In genomic region chr20:8523684-8524083, GRCh38 we compare ENCODE assay signal across 13 cellular contexts.
DNase-seq lines count a peak whose midpoint lies in the region; ATAC-seq and TF ChIP-seq lines count a peak whose summit lies in the region.
"Had no signal": no experiment of that assay in that cellular context is flagged by ENCODE, and none has a peak within 500 bp of the region (broad histone marks: within the 10 kb centered on the region; RNA-seq: fewer than 3 reads in every experiment).

No MANE protein-coding gene starts in this region.

- H3K27ac Mint-ChIP-seq in osteocyte (ENCODE audit: unreplicated experiment) = peak overlapping the region; percentile 94
- H3K27ac Mint-ChIP-seq: activated T-helper 2 cell treated with anti-CD3 and anti-CD28 coated beads, Interferon-gamma antibody, Interleukin-2, Interleukin-4, amounts not matched to agents 10 μg/mL and 5 μg/mL and 100 μg/mL, durations not matched to agents 14 hours and 24 hours and 36 hours had no signal

- no peaks in the 10 kb centered on the region for H3K36me3 ChIP-seq in aorta (ENCODE audit: control insufficient read depth in 1 of 2, insufficient read depth in 2 of 2, low read length in 1 of 2)
- H3K36me3 ChIP-seq: left ventricle myocardium inferior had no signal

- no peaks in the 10 kb centered on the region for H3K36me3 Mint-ChIP-seq in osteocyte (ENCODE audit: unreplicated experiment)

- ATAC-seq in aorta (ENCODE audit: low FRiP score) (no peak), HG02623 (IDR thresholded peaks at IDR 0.05; ENCODE audit: unreplicated experiment) (no peak)

- no peak overlapping the region for H3K27ac ChIP-seq in aorta (ENCODE audit: low read depth in 1 of 2, low read length in 2 of 2)
- H3K27ac ChIP-seq: left ventricle myocardium inferior had no signal

- DNase-seq in NCI-H1417 (lab: John Stamatoyannopoulos, UW) (peak in 2 of 3 experiments; percentile 17 to 62), NCI-H1417 treated with DMSO at 0.1 percent for 48 hours (lab: John Stamatoyannopoulos, UW) (no peak), LNCaP clone FGC (ENCODE audit: low read depth) (no peak), amniotic epithelial cell (ENCODE audit: low read depth) (peak; percentile 29), osteocyte (ENCODE audit: extremely low spot score, unreplicated experiment) (no peak), aorta (no peak)
- DNase-seq in stimulated activated CD4-positive, alpha-beta T cell treated with anti-CD3 and anti-CD28 coated beads, Interleukin-4, amount 100 ng/mL, for 1 hour = no peak
- DNase-seq: DMS79 treated with DMSO at 0.1 percent for 48 hours, left ventricle myocardium inferior, NCI-H2029, trophoblast cell had no signal

- H3K9me3 ChIP-seq in aorta (ENCODE audit: control insufficient read depth, low read length) = no peaks in the 10 kb centered on the region
- H3K9me3 ChIP-seq: left ventricle myocardium inferior had no signal

- peak overlapping the region; percentile 0 for H3K4me3 Mint-ChIP-seq in osteocyte (ENCODE audit: unreplicated experiment)

- H3K4me1 ChIP-seq in aorta (ENCODE audit: control insufficient read depth in 1 of 2, insufficient read depth in 2 of 2, low read length in 2 of 2) = no peaks in the 10 kb centered on the region

- H3K4me1 Mint-ChIP-seq in osteocyte (ENCODE audit: unreplicated experiment) = peaks cover 54% of the 10 kb centered on the region

- TF ChIP-seq CTCF in LNCaP clone FGC (IDR thresholded peaks at IDR 0.05; ENCODE audit: control insufficient read depth, extremely low read depth, insufficient read depth) = peak; percentile 62
- peak; percentile 52 for TF ChIP-seq CTCF in osteocyte (IDR thresholded peaks at IDR 0.05)

- intact Hi-C loops in aorta (cut with DNase I) = no loop called here

- no peak overlapping the region for H3K4me3 ChIP-seq in LNCaP clone FGC (ENCODE audit: low read depth, low read length)
- no peak overlapping the region for H3K4me3 ChIP-seq in aorta (ENCODE audit: low read length in 2 of 2)
- H3K4me3 ChIP-seq: left ventricle myocardium inferior had no signal

- no peaks in the 10 kb centered on the region for H3K9me3 Mint-ChIP-seq in osteocyte (ENCODE audit: unreplicated experiment)
- H3K9me3 Mint-ChIP-seq: activated T-helper 2 cell treated with anti-CD3 and anti-CD28 coated beads, Interferon-gamma antibody, Interleukin-2, Interleukin-4, amounts not matched to agents 10 μg/mL and 5 μg/mL and 100 μg/mL, durations not matched to agents 14 hours and 24 hours and 36 hours had no signal

- H3K27me3 ChIP-seq in aorta (ENCODE audit: control insufficient read depth in 1 of 2, insufficient read depth in 2 of 2, low read length in 1 of 2) = no peaks in the 10 kb centered on the region

- no peaks in the 10 kb centered on the region for H3K27me3 Mint-ChIP-seq in osteocyte (ENCODE audit: unreplicated experiment)

- WGBS in aorta, 2 donors = 88 to 89% methylated on average over 5 of the region's 5 CpGs

Comparison
In these comparisons a context has a peak if more than half of its experiments do, and no peak if none do; other contexts are left out.
1. DNase-seq: peak in NCI-H1417 (2 of 3) and amniotic epithelial cell (single experiment); none in NCI-H1417 treated with DMSO at 0.1 percent for 48 hours (single experiment), LNCaP clone FGC (single experiment), osteocyte (single experiment), stimulated activated CD4-positive, alpha-beta T cell treated with anti-CD3 and anti-CD28 coated beads, Interleukin-4, amount 100 ng/mL, for 1 hour (single experiment) and aorta (0 of 2).